ENCODE assay signal across 1 cellular context in genomic region chr11:42591841-42592240, GRCh38.
TF ChIP-seq lines count a peak whose summit lies in the region.

No MANE protein-coding gene starts in this region.

TF ChIP-seq in GM23338, 12 proteins besides CTCF, POLR2A, EP300 and RAD21:
- no peak for TF ChIP-seq ZNF462 (CRISPR knock-in tag; IDR thresholded peaks at IDR 0.05)
